In the genomic region with DNA sequence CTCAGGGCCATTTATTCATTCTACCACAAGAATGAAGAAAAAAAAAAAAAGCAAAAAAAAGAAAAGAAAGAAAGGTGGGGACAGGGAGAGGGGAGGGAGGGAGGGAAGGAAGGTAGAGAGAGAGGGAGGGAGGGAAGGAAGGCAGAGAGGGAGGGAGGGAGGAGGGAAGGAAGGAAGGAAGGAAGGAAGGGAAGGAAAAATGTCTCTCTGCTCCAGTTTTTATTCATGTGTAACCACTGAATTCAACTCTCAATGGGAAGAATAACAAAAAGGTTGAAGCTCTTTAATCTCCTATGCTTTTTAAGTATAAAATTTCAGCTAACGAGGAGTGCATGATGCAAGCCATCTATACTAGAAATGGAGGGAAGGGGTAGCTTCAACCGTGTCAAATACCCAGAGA, we compare ENCODE assay signal across 17 cellular contexts.
"Had no signal": no experiment of that assay in that cellular context is flagged by ENCODE, and none has a peak within 500 bp of the region (broad histone marks: within the 10 kb centered on the region; RNA-seq: fewer than 3 reads in every experiment).

No MANE protein-coding gene starts in this region.

- DNase-seq: Kasumi-1, MM.1S, NCI-H1092 treated with DMSO at 0.1 percent for 48 hours, NCI-H1436, NCI-H187, NCI-H2029, NCI-H2081 treated with DMSO at 0.1 percent for 48 hours, NCI-H2227 treated with DMSO at 0.1 percent for 48 hours, NCI-H524, NCI-H526 treated with DMSO at 0.1 percent for 48 hours, NCI-H748 treated with DMSO at 0.1 percent for 48 hours, Right ventricle myocardium superior, RPMI8226, T-helper 1 cell had no signal

- H3K4me3 ChIP-seq: K562 had no signal

- H3K27ac Mint-ChIP-seq: IgD-negative memory B cell had no signal

- H3K4me3 Mint-ChIP-seq: IgD-negative memory B cell had no signal

- H3K4me2 ChIP-seq: KMS-11 had no signal

- H3K9ac ChIP-seq: KMS-11 had no signal

- H3K27ac ChIP-seq: KMS-11 had no signal
